In the genomic region with DNA sequence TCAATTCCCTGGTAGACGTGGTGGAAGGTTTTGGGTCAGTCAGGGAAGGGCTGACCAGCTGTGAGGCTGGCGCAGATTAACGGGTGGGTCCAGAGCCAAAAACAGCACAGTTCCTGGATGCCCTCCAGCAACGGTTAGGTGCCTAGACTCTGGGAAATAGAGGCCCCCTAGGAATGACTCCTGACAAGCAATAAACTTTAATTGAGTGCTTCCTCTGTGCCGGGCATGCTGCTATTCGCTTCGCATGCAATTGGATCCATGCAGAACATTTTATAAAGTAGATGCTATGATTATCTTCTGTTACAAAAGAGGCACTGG, we compare ENCODE assay signal across 8 cellular contexts. TPM values are rescaled to one million over a fixed set of nuclear protein-coding genes. Genes with fewer than 3 reads are reported as not detected.
DNase-seq lines count a peak whose midpoint lies in the region; FAIRE-seq and TF ChIP-seq lines count a peak whose summit lies in the region.

No MANE protein-coding gene starts in this region.

- peak overlapping the region; percentile 97 for H3K27ac Mint-ChIP-seq in HFFc6
- H3K27ac Mint-ChIP-seq in activated CD4-positive, alpha-beta memory T cell treated with anti-CD3 and anti-CD28 coated beads for 36 hours, result peak overlapping the region; percentile 72

- CTCF ChIA-PET in activated CD4-positive, alpha-beta memory T cell treated with anti-CD3 and anti-CD28 coated beads for 36 hours (lab: Charles Lee), result no interaction called here

- H3K36me3 Mint-ChIP-seq in HFFc6 (ENCODE audit: low read depth), result peaks cover 5% of the 10 kb centered on the region; the same call in 1 of the 2 replicates
- H3K36me3 Mint-ChIP-seq in activated CD4-positive, alpha-beta memory T cell treated with anti-CD3 and anti-CD28 coated beads for 36 hours, result peaks cover 19% of the 10 kb centered on the region

- no peaks in the 10 kb centered on the region for H3K9me3 ChIP-seq in cardiac muscle cell (ENCODE audit: low read depth)

- no peak for FAIRE-seq in frontal cortex (lab: Jason Lieb, UNC)

- H3K9me3 Mint-ChIP-seq in HFFc6, result no peaks in the 10 kb centered on the region
- no peaks in the 10 kb centered on the region for H3K9me3 Mint-ChIP-seq in activated CD4-positive, alpha-beta memory T cell treated with anti-CD3 and anti-CD28 coated beads for 36 hours

- H3K4me3 Mint-ChIP-seq in HFFc6, result peak overlapping the region; percentile 96
- peak overlapping the region; percentile 76 for H3K4me3 Mint-ChIP-seq in activated CD4-positive, alpha-beta memory T cell treated with anti-CD3 and anti-CD28 coated beads for 36 hours

- POLR2A ChIA-PET in activated CD4-positive, alpha-beta memory T cell treated with anti-CD3 and anti-CD28 coated beads for 36 hours (lab: Charles Lee), result interaction anchor here (0.6 to 1.1 kb wide), 2 partner anchors 9 to 908 kb away, joined by 4 to 5 read pairs; no protein-coding TSS in a partner anchor

- H3K9ac ChIP-seq in rectal smooth muscle tissue (ENCODE audit: low read length), result no peak overlapping the region

- H3K4me1 ChIP-seq in cardiac muscle cell (ENCODE audit: low read depth) (no peaks in the 10 kb centered on the region), rectal smooth muscle tissue (ENCODE audit: control insufficient read depth, insufficient read depth, low read length) (peaks cover 9% of the 10 kb centered on the region)

- TF ChIP-seq CTCF in AG09309 (IDR thresholded peaks at IDR 0.05; ENCODE audit: control insufficient read depth, insufficient read depth, low read depth, low read length, missing control alignments), result no peak
- no peak for TF ChIP-seq CTCF in HFFc6 (IDR thresholded peaks at IDR 0.05)
- TF ChIP-seq CTCF in cardiac muscle cell (IDR thresholded peaks at IDR 0.05; ENCODE audit: low read depth, low read length), result no peak
- no peak for TF ChIP-seq CTCF in GM10266 (IDR thresholded peaks at IDR 0.05; ENCODE audit: control insufficient read depth, insufficient read depth, low read depth, missing control alignments)

- H3K27me3 Mint-ChIP-seq in HFFc6 (ENCODE audit: insufficient read depth), result peaks cover 4% of the 10 kb centered on the region
- H3K27me3 Mint-ChIP-seq in activated CD4-positive, alpha-beta memory T cell treated with anti-CD3 and anti-CD28 coated beads for 36 hours, result no peaks in the 10 kb centered on the region

- peaks cover 40% of the 10 kb centered on the region for H3K4me1 Mint-ChIP-seq in HFFc6 (ENCODE audit: low read depth)
- H3K4me1 Mint-ChIP-seq in activated CD4-positive, alpha-beta memory T cell treated with anti-CD3 and anti-CD28 coated beads for 36 hours (ENCODE audit: low read depth), result peaks cover 32% of the 10 kb centered on the region

- intact Hi-C loops in activated CD4-positive, alpha-beta memory T cell treated with anti-CD3 and anti-CD28 coated beads for 36 hours (cut with micrococcal nuclease), result no loop called here

- no peaks in the 10 kb centered on the region for H3K27me3 ChIP-seq in cardiac muscle cell
- no peaks in the 10 kb centered on the region for H3K27me3 ChIP-seq in rectal smooth muscle tissue (ENCODE audit: control insufficient read depth, insufficient read depth, low read length)

- H3K36me3 ChIP-seq in cardiac muscle cell (no peaks in the 10 kb centered on the region), rectal smooth muscle tissue (ENCODE audit: control insufficient read depth, insufficient read depth, low read length) (peaks cover 3% of the 10 kb centered on the region)

- H3K27ac ChIP-seq in cardiac muscle cell (no peak overlapping the region), rectal smooth muscle tissue (ENCODE audit: low read depth, low read length) (peak overlapping the region; percentile 70)

- peak overlapping the region; percentile 55 for H3K4me3 ChIP-seq in AG09309 (ENCODE audit: control insufficient read depth, low read depth, low read length)
- H3K4me3 ChIP-seq in cardiac muscle cell, result peak overlapping the region; percentile 70
- H3K4me3 ChIP-seq in rectal smooth muscle tissue (ENCODE audit: low read length), result peak overlapping the region; percentile 80

- peak; percentile 63 for DNase-seq in AG09309 (ENCODE audit: low read depth)
- peak; percentile 58 for DNase-seq in HFFc6
- DNase-seq in activated CD4-positive, alpha-beta memory T cell treated with anti-CD3 and anti-CD28 coated beads for 36 hours, result no peak
- peak in 1 of 2 donors; percentile 67 for DNase-seq in cardiac muscle cell (ENCODE audit: low read depth in 1 of 2, low spot score in 1 of 2)
- DNase-seq in frontal cortex (ENCODE audit: low spot score in 2 of 2), result no peak
- no peak for DNase-seq in GM10266 (ENCODE audit: extremely low spot score)
- no peak for DNase-seq in NAMALWA (ENCODE audit: low spot score)

RNA-seq across cellular contexts. Expression of a gene that starts 0.7 kb away (rescaled TPM):
- total RNA-seq in HFFc6 (2021; fragmentation: NEBNext Ultra II Directional; extraction: Animal tissue kit (Norgen Biotek cat#: 25700)), result 1 to 10 TPM; 4.1 to 5.1 (median 4.6) TPM
- 1 to 10 TPM; 1.5 to 2.0 TPM for total RNA-seq in activated CD4-positive, alpha-beta memory T cell treated with anti-CD3 and anti-CD28 coated beads for 36 hours
- total RNA-seq in cardiac muscle cell, result 5.1 and 18.5 TPM in 2 replicates
- polyA plus RNA-seq in cardiac muscle cell, result 11.8 and 27.8 TPM in 2 replicates
- 13.0 TPM for total RNA-seq in frontal cortex

RNA-seq across cellular contexts. Expression of a gene that starts 1.4 kb away (rescaled TPM):
- 1 to 10 TPM; 4.1 to 5.3 (median 5.0) TPM for total RNA-seq in HFFc6 (2021; fragmentation: NEBNext Ultra II Directional; extraction: Animal tissue kit (Norgen Biotek cat#: 25700))
- 1 to 10 TPM; 4.5 to 5.1 TPM for total RNA-seq in activated CD4-positive, alpha-beta memory T cell treated with anti-CD3 and anti-CD28 coated beads for 36 hours
- total RNA-seq in cardiac muscle cell (5.4 and 6.6 TPM in 2 replicates), frontal cortex (11.0 TPM)
- 6.1 and 6.5 TPM in 2 replicates for polyA plus RNA-seq in cardiac muscle cell

RNA-seq across cellular contexts. Expression of a gene that starts 36.0 kb away (rescaled TPM):
- total RNA-seq in HFFc6 (2021; fragmentation: NEBNext Ultra II Directional; extraction: Animal tissue kit (Norgen Biotek cat#: 25700)), result not detected
- total RNA-seq in activated CD4-positive, alpha-beta memory T cell treated with anti-CD3 and anti-CD28 coated beads for 36 hours, result not detected
- total RNA-seq in cardiac muscle cell (not detected in 2 replicates), frontal cortex (not detected)
- not detected in 2 replicates for polyA plus RNA-seq in cardiac muscle cell

Comparison
In these comparisons a context has a peak if more than half of its experiments do, and no peak if none do; other contexts are left out.
1. DNase-seq: peak in AG09309 (single experiment) and HFFc6 (single experiment); none in activated CD4-positive, alpha-beta memory T cell treated with anti-CD3 and anti-CD28 coated beads for 36 hours (single experiment), frontal cortex (0 of 2), GM10266 (single experiment) and NAMALWA (single experiment).
2. Peak in every context shown above with its lines, with median percentiles within 50 percentile points of each other: H3K4me3 ChIP-seq.